ENCODE assay signal across 10 cellular contexts in the genomic region with DNA sequence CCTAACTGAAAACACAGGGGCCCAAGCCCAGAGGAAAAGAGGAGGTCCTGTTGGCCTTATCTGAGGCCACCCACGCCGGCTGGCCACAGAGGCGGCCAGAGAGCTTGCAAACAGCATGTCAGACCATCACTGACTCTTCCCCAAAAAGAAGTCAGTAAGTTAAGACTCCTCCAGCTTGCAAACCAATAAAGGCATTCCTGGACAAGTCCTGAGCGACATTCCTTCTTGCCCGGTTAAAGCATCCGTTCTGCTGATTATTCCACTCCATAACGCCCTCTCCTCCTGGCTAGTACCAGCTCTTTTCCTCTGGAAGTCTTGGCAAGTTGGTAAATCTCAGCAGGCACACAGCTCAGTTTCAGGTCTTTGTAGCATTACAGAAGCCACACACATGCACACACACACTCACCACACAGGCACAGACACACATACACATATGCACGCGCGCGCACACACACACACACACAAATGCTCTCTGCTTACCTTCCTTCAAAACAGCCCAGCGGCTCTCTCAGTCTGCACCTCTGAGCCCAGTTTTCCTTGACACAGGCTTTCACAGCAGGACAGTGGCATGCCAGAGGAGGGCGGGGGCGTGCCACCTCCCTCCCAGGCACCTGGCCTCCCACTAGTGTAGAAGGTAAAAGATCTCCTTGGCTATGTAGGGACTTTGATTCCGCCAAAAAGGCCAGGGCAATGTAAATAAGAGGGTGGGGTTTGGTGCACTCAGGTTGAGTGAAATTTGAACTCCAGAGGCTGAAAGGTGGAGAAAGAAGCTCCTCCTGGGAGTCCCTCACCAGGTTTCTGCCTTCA.
DNase-seq lines count a peak whose midpoint lies in the region; ATAC-seq and TF ChIP-seq lines count a peak whose summit lies in the region.
"Had no signal": no experiment of that assay in that cellular context is flagged by ENCODE, and none has a peak within 500 bp of the region (broad histone marks: within the 10 kb centered on the region; RNA-seq: fewer than 3 reads in every experiment).

No MANE protein-coding gene starts in this region.

- H3K4me1 ChIP-seq in ectodermal cell (ENCODE audit: control insufficient read depth, insufficient read depth, low read length) (peaks cover 50% of the 10 kb centered on the region), lung (ENCODE audit: control insufficient read depth in 2 of 2, insufficient read depth in 2 of 2, low read length in 2 of 2) (peaks cover 5 to 16% of the 10 kb centered on the region in 2 donors), uterus (no peaks in the 10 kb centered on the region)
- H3K4me1 ChIP-seq in effector memory CD4-positive, alpha-beta T cell (ENCODE audit: control insufficient read depth, insufficient read depth, low read length, poor library complexity, severe bottlenecking): no peaks in the 10 kb centered on the region

- H3K4me3 ChIP-seq in ectodermal cell (ENCODE audit: insufficient read depth, low read depth, low read length) (no peak overlapping the region), lung (no peak overlapping the region), uterus (peak overlapping the region in 1 of 2 donors; percentile 7)
- no peak overlapping the region for H3K4me3 ChIP-seq in effector memory CD4-positive, alpha-beta T cell (ENCODE audit: insufficient read depth, low read depth, low read length, poor library complexity, severe bottlenecking)
- H3K4me3 ChIP-seq: right lobe of liver had no signal

- H3K27me3 Mint-ChIP-seq in activated CD8-positive, alpha-beta T cell treated with anti-CD3 and anti-CD28 coated beads for 36 hours: peaks cover 9% of the 10 kb centered on the region
- H3K27me3 Mint-ChIP-seq in activated CD8-positive, alpha-beta memory T cell treated with anti-CD3 and anti-CD28 coated beads, Interleukin-2, amount 10 ng/mL, durations not matched to agents 7 days and 5 days: no peaks in the 10 kb centered on the region

- TF ChIP-seq CTCF in lung (IDR thresholded peaks at IDR 0.05; ENCODE audit: control extremely low read depth, extremely low read depth) (no peak), uterus (IDR thresholded peaks at IDR 0.05) (no peak)
- TF ChIP-seq CTCF in activated CD8-positive, alpha-beta T cell treated with anti-CD3 and anti-CD28 coated beads for 36 hours (IDR thresholded peaks at IDR 0.05): no peak

- H3K36me3 ChIP-seq in ectodermal cell (ENCODE audit: control insufficient read depth, insufficient read depth, low read length) (no peaks in the 10 kb centered on the region), lung (ENCODE audit: control insufficient read depth in 2 of 2, insufficient read depth in 2 of 2, low read length in 2 of 2) (peaks cover 0 to 4% of the 10 kb centered on the region in 2 donors), uterus (no peaks in the 10 kb centered on the region)
- H3K36me3 ChIP-seq in effector memory CD4-positive, alpha-beta T cell (ENCODE audit: control insufficient read depth, insufficient read depth, low read length): no peaks in the 10 kb centered on the region

- H3K9me3 ChIP-seq in ectodermal cell (ENCODE audit: control insufficient read depth, low read length): no peaks in the 10 kb centered on the region
- H3K9me3 ChIP-seq in lung (ENCODE audit: control insufficient read depth in 2 of 2, insufficient read depth in 1 of 2, low read length in 1 of 2): no peaks in the 10 kb centered on the region
- no peaks in the 10 kb centered on the region for H3K9me3 ChIP-seq in uterus
- H3K9me3 ChIP-seq in effector memory CD4-positive, alpha-beta T cell (ENCODE audit: control insufficient read depth, low read length): no peaks in the 10 kb centered on the region
- H3K9me3 ChIP-seq: right lobe of liver had no signal

- intact Hi-C loops in uterus (cut with DNase I; ENCODE audit: low total_unique reads): no loop called here
- intact Hi-C loops in activated CD8-positive, alpha-beta T cell treated with anti-CD3 and anti-CD28 coated beads for 36 hours (cut with micrococcal nuclease): no loop called here

- peak overlapping the region; percentile 84 for H3K27ac ChIP-seq in ectodermal cell (ENCODE audit: insufficient read depth, low read depth, low read length, poor library complexity, severe bottlenecking)
- H3K27ac ChIP-seq in lung (ENCODE audit: low read depth in 1 of 2, low read length in 1 of 2): peak overlapping the region; percentile 75 to 79
- H3K27ac ChIP-seq in uterus: peak overlapping the region; percentile 49 to 62
- no peak overlapping the region for H3K27ac ChIP-seq in effector memory CD4-positive, alpha-beta T cell (ENCODE audit: insufficient read depth, low read length, poor library complexity, severe bottlenecking)
- H3K27ac ChIP-seq: right lobe of liver had no signal

- H3K4me1 Mint-ChIP-seq in activated CD8-positive, alpha-beta T cell treated with anti-CD3 and anti-CD28 coated beads for 36 hours (ENCODE audit: low read depth): peaks cover 4% of the 10 kb centered on the region
- H3K4me1 Mint-ChIP-seq in activated CD8-positive, alpha-beta memory T cell treated with anti-CD3 and anti-CD28 coated beads, Interleukin-2, amount 10 ng/mL, durations not matched to agents 7 days and 5 days: no peaks in the 10 kb centered on the region

- no peak overlapping the region for H3K27ac Mint-ChIP-seq in activated CD8-positive, alpha-beta T cell treated with anti-CD3 and anti-CD28 coated beads for 36 hours
- H3K27ac Mint-ChIP-seq in activated CD8-positive, alpha-beta memory T cell treated with anti-CD3 and anti-CD28 coated beads, Interleukin-2, amount 10 ng/mL, durations not matched to agents 7 days and 5 days: no peak overlapping the region

- no peak overlapping the region for H3K4me3 Mint-ChIP-seq in activated CD8-positive, alpha-beta T cell treated with anti-CD3 and anti-CD28 coated beads for 36 hours
- H3K4me3 Mint-ChIP-seq in activated CD8-positive, alpha-beta memory T cell treated with anti-CD3 and anti-CD28 coated beads, Interleukin-2, amount 10 ng/mL, durations not matched to agents 7 days and 5 days: no peak overlapping the region

- POLR2A ChIA-PET in activated CD8-positive, alpha-beta T cell treated with anti-CD3 and anti-CD28 coated beads for 36 hours (lab: Charles Lee): no interaction called here

- DNase-seq in NCI-H748 (lab: John Stamatoyannopoulos, UW; ENCODE audit: unreplicated experiment) (peak; percentile 25), NCI-H748 treated with DMSO at 0.1 percent for 48 hours (lab: John Stamatoyannopoulos, UW) (no peak), lung (ENCODE audit: low spot score) (peak; percentile 38), uterus (no peak)
- no peak for DNase-seq in activated CD8-positive, alpha-beta T cell treated with anti-CD3 and anti-CD28 coated beads for 36 hours
- DNase-seq in effector memory CD4-positive, alpha-beta T cell: no peak
- no peak for DNase-seq in activated CD8-positive, alpha-beta memory T cell treated with anti-CD3 and anti-CD28 coated beads, Interleukin-2, amount 10 ng/mL, durations not matched to agents 7 days and 5 days
- DNase-seq: NCI-H146 had no signal

- WGBS in ectodermal cell, 2 experiments: 61 to 64% methylated on average over 15 of the region's 15 CpGs
- 56 to 84% methylated on average over 15 of the region's 15 CpGs for WGBS in lung, 2 donors

- ATAC-seq in lung (ENCODE audit: insufficient read depth, low FRiP score): no peak
- ATAC-seq in activated CD8-positive, alpha-beta T cell treated with anti-CD3 and anti-CD28 coated beads for 36 hours: no peak
- ATAC-seq in activated CD8-positive, alpha-beta memory T cell treated with anti-CD3 and anti-CD28 coated beads, Interleukin-2, amount 10 ng/mL, durations not matched to agents 7 days and 5 days: no peak

- TF ChIP-seq POLR2A in uterus (IDR thresholded peaks at IDR 0.05): no peak

- CTCF ChIA-PET in activated CD8-positive, alpha-beta T cell treated with anti-CD3 and anti-CD28 coated beads for 36 hours (lab: Charles Lee): no interaction called here
- CTCF ChIA-PET in activated CD8-positive, alpha-beta memory T cell treated with anti-CD3 and anti-CD28 coated beads, Interleukin-2, amount 10 ng/mL, durations not matched to agents 7 days and 5 days (lab: Charles Lee): no interaction called here

- H3K27me3 ChIP-seq in ectodermal cell (ENCODE audit: control insufficient read depth, insufficient read depth, low read length, poor library complexity, severe bottlenecking) (no peaks in the 10 kb centered on the region), lung (ENCODE audit: control insufficient read depth, insufficient read depth) (no peaks in the 10 kb centered on the region), uterus (no peaks in the 10 kb centered on the region)
- H3K27me3 ChIP-seq in effector memory CD4-positive, alpha-beta T cell (replicated peaks; ENCODE audit: control insufficient read depth, insufficient read depth, low read length, poor library complexity, severe bottlenecking): no peaks in the 10 kb centered on the region
- H3K27me3 ChIP-seq: right lobe of liver had no signal

- no peaks in the 10 kb centered on the region for H3K9me3 Mint-ChIP-seq in activated CD8-positive, alpha-beta T cell treated with anti-CD3 and anti-CD28 coated beads for 36 hours
- no peaks in the 10 kb centered on the region for H3K9me3 Mint-ChIP-seq in activated CD8-positive, alpha-beta memory T cell treated with anti-CD3 and anti-CD28 coated beads, Interleukin-2, amount 10 ng/mL, durations not matched to agents 7 days and 5 days (ENCODE audit: low read depth)

- H3K36me3 Mint-ChIP-seq in activated CD8-positive, alpha-beta T cell treated with anti-CD3 and anti-CD28 coated beads for 36 hours (ENCODE audit: low read depth): no peaks in the 10 kb centered on the region
- no peaks in the 10 kb centered on the region for H3K36me3 Mint-ChIP-seq in activated CD8-positive, alpha-beta memory T cell treated with anti-CD3 and anti-CD28 coated beads, Interleukin-2, amount 10 ng/mL, durations not matched to agents 7 days and 5 days

Comparison
In these comparisons a context has a peak if more than half of its experiments do, and no peak if none do; other contexts are left out.
1. DNase-seq: peak in NCI-H748 (single experiment) and lung (single experiment); none in NCI-H748 treated with DMSO at 0.1 percent for 48 hours (single experiment), uterus (0 of 2), activated CD8-positive, alpha-beta T cell treated with anti-CD3 and anti-CD28 coated beads for 36 hours (single experiment), effector memory CD4-positive, alpha-beta T cell (0 of 3) and activated CD8-positive, alpha-beta memory T cell treated with anti-CD3 and anti-CD28 coated beads, Interleukin-2, amount 10 ng/mL, durations not matched to agents 7 days and 5 days (single experiment).